Comparison of ENCODE assay signal across 23 cellular contexts in genomic region chr1:3293563-3294080, GRCh38.
"Had no signal": no experiment of that assay in that cellular context is flagged by ENCODE, and none has a peak within 500 bp of the region (broad histone marks: within the 10 kb centered on the region; RNA-seq: fewer than 3 reads in every experiment).

No MANE protein-coding gene starts in this region.

- FAIRE-seq: endothelial cell of umbilical vein, frontal cortex, islet of Langerhans, TTC549 had no signal

- H3K4me3 ChIP-seq: adrenal gland, ascending aorta, breast epithelium, colonic mucosa, dorsolateral prefrontal cortex, esophagus muscularis mucosa, smooth muscle cell had no signal

- H3K27ac ChIP-seq: adrenal gland, ascending aorta, breast epithelium, colonic mucosa, dorsolateral prefrontal cortex, esophagus muscularis mucosa had no signal

- DNase-seq: activated naive CD4-positive, alpha-beta T cell; activated T-cell treated with anti-CD3 and anti-CD28 coated beads, Interleukin-2, amount 50 U/mL, for 1 hour; adrenal gland; colonic mucosa; dorsolateral prefrontal cortex; effector memory CD8-positive, alpha-beta T cell; glutamatergic neuron; hypothalamus; occipital lobe; posterior cingulate gyrus; stimulated activated CD4-positive, alpha-beta T cell treated with anti-CD3 and anti-CD28 coated beads, Interleukin-15, amount 100 ng/mL, for 24 hours; T-helper 1 cell had no signal

- H3K4me1 ChIP-seq: adrenal gland, breast epithelium, colonic mucosa had no signal

- H3K9me3 ChIP-seq: adrenal gland, ascending aorta, breast epithelium, colonic mucosa, esophagus muscularis mucosa had no signal

- H3K4me2 ChIP-seq: smooth muscle cell had no signal

- H3K27me3 ChIP-seq: ascending aorta, colonic mucosa had no signal

- H3K36me3 ChIP-seq: adrenal gland, ascending aorta, breast epithelium, colonic mucosa, esophagus muscularis mucosa had no signal

- ATAC-seq: activated T-helper 17 cell treated with anti-CD3 and anti-CD28 coated beads, Interleukin-2, amount 50 U/mL, for 72 hours; effector memory CD8-positive, alpha-beta T cell; sciatic nerve; stimulated activated memory B cell treated with anti-CD40 and anti-IgM and Interleukin-4, amounts not matched to agents 10 μg/mL and 1 μg/mL and 100 μg/mL, for 72 hours had no signal
